13 cellular contexts compared by ENCODE assay signal in genomic region chr2:98606431-98606830, GRCh38. TPM values are rescaled to one million over a fixed set of nuclear protein-coding genes. Genes with fewer than 3 reads are reported as not detected.
A peak's percentile ranks its signal among the peaks of the same experiment; 100 is the strongest.
DNase-seq lines count a peak whose midpoint lies in the region; ATAC-seq and TF ChIP-seq lines count a peak whose summit lies in the region.
"Had no signal": no experiment of that assay in that cellular context is flagged by ENCODE, and none has a peak within 500 bp of the region (broad histone marks: within the 10 kb centered on the region; RNA-seq: fewer than 3 reads in every experiment).

No MANE protein-coding gene starts in this region.

- no peaks in the 10 kb centered on the region for H3K27me3 ChIP-seq in skeletal muscle satellite cell (ENCODE audit: control insufficient read depth, insufficient read depth, low read length)
- H3K27me3 ChIP-seq: neutrophil had no signal

- H3K9ac ChIP-seq in skeletal muscle satellite cell (ENCODE audit: low read depth, low read length): no peak overlapping the region

- H3K27ac Mint-ChIP-seq in activated T-cell treated with anti-CD3 and anti-CD28 coated beads, Interleukin-2, amount 50 U/mL, for 24 hours: peak overlapping the region; percentile 96
- H3K27ac Mint-ChIP-seq in T-helper 17 cell: peak overlapping the region; percentile 98

- peaks cover 86% of the 10 kb centered on the region for H3K36me3 Mint-ChIP-seq in activated T-cell treated with anti-CD3 and anti-CD28 coated beads, Interleukin-2, amount 50 U/mL, for 24 hours (ENCODE audit: low read depth)
- H3K36me3 Mint-ChIP-seq in T-helper 17 cell (ENCODE audit: low read depth): peaks cover 3% of the 10 kb centered on the region

- H3K36me3 ChIP-seq in skeletal muscle satellite cell (ENCODE audit: insufficient read depth, low read length): peaks cover 21% of the 10 kb centered on the region

- peak overlapping the region; percentile 91 for H3K4me3 Mint-ChIP-seq in activated T-cell treated with anti-CD3 and anti-CD28 coated beads, Interleukin-2, amount 50 U/mL, for 24 hours
- H3K4me3 Mint-ChIP-seq in T-helper 17 cell: peak overlapping the region; percentile 95

- TF ChIP-seq CTCF in fibroblast of the aortic adventitia (IDR thresholded peaks at IDR 0.05; ENCODE audit: insufficient read depth, low read length): no peak

- peak overlapping the region; percentile 98 for H3K4me2 ChIP-seq in skeletal muscle satellite cell (ENCODE audit: low read length)

- H3K9me3 Mint-ChIP-seq in activated T-cell treated with anti-CD3 and anti-CD28 coated beads, Interleukin-2, amount 50 U/mL, for 24 hours: no peaks in the 10 kb centered on the region

- no peaks in the 10 kb centered on the region for H3K9me3 ChIP-seq in T-helper 17 cell (ENCODE audit: control insufficient read depth, low read length, poor library complexity, severe bottlenecking)
- no peaks in the 10 kb centered on the region for H3K9me3 ChIP-seq in skeletal muscle satellite cell (replicated peaks; ENCODE audit: low read length)
- H3K9me3 ChIP-seq: neutrophil had no signal

- H3K4me1 ChIP-seq in skeletal muscle satellite cell (ENCODE audit: control insufficient read depth, insufficient read depth, low read length): peaks cover 28% of the 10 kb centered on the region

- no peaks in the 10 kb centered on the region for H3K27me3 Mint-ChIP-seq in activated T-cell treated with anti-CD3 and anti-CD28 coated beads, Interleukin-2, amount 50 U/mL, for 24 hours
- no peaks in the 10 kb centered on the region for H3K27me3 Mint-ChIP-seq in T-helper 17 cell

- DNase-seq in activated T-cell treated with anti-CD3 and anti-CD28 coated beads, Interleukin-2, amount 50 U/mL, for 24 hours: no peak
- DNase-seq in activated T-cell treated with anti-CD3 and anti-CD28 coated beads, Interleukin-2, amount 50 U/mL, for 1 hour: no peak
- DNase-seq in T-helper 17 cell (no peak), fibroblast of the aortic adventitia (ENCODE audit: low read depth) (no peak), OCI-M2 (lab: John Stamatoyannopoulos, UW; ENCODE audit: unreplicated experiment) (no peak), GM03348 (ENCODE audit: low spot score) (no peak)
- DNase-seq: activated CD4-positive, alpha-beta T cell treated with anti-CD3 and anti-CD28 coated beads for 48 hours; DMS 273 treated with DMSO at 0.1 percent for 48 hours; foreskin melanocyte; NCI-H2081 had no signal

- ATAC-seq in T-helper 17 cell (no peak), GM21825 (IDR thresholded peaks at IDR 0.05; ENCODE audit: unreplicated experiment) (no peak)

- H3K4me3 ChIP-seq in fibroblast of the aortic adventitia (ENCODE audit: low read depth, low read length) (peak overlapping the region; percentile 23), skeletal muscle satellite cell (ENCODE audit: low read length) (no peak overlapping the region)

- H3K4me1 Mint-ChIP-seq in activated T-cell treated with anti-CD3 and anti-CD28 coated beads, Interleukin-2, amount 50 U/mL, for 24 hours (ENCODE audit: low read depth): peaks cover 59% of the 10 kb centered on the region
- H3K4me1 Mint-ChIP-seq in T-helper 17 cell: peaks cover 42% of the 10 kb centered on the region

RNA-seq across cellular contexts. Expression of gene COA5, which starts 1.9 kb away (rescaled TPM):
- 10 to 100 TPM; 20.0 to 20.7 TPM for total RNA-seq in T-helper 17 cell
- 15.0 and 22.6 TPM in 2 replicates for total RNA-seq in fibroblast of the aortic adventitia (ENCODE audit: low replicate concordance)
- 13.8 and 25.3 TPM in 2 replicates for total RNA-seq in skeletal muscle satellite cell (2012; rRNA removed)

RNA-seq across cellular contexts. Expression of gene UNC50, which starts 2.0 kb away (rescaled TPM):
- 10 to 100 TPM; 12.0 to 14.8 TPM for total RNA-seq in T-helper 17 cell
- total RNA-seq in fibroblast of the aortic adventitia (ENCODE audit: low replicate concordance): 42.8 and 49.6 TPM in 2 replicates
- total RNA-seq in skeletal muscle satellite cell (2012; rRNA removed): 30.7 and 41.5 TPM in 2 replicates
